ENCODE assay signal across 19 cellular contexts in genomic region chr2:10841547-10842219, GRCh38. TPM values are rescaled to one million over a fixed set of nuclear protein-coding genes. Genes with fewer than 3 reads are reported as not detected.
DNase-seq lines count a peak whose midpoint lies in the region; ATAC-seq, FAIRE-seq and TF ChIP-seq lines count a peak whose summit lies in the region.
"Had no signal": no experiment of that assay in that cellular context is flagged by ENCODE, and none has a peak within 500 bp of the region (broad histone marks: within the 10 kb centered on the region; RNA-seq: fewer than 3 reads in every experiment).

No MANE protein-coding gene starts in this region.

- H3K9me2 ChIP-seq in HCT116 (ENCODE audit: insufficient read depth) = no peaks in the 10 kb centered on the region

- H3K9me3 Mint-ChIP-seq in activated CD8-positive, alpha-beta T cell treated with anti-CD3 and anti-CD28 coated beads for 36 hours = peaks cover 24% of the 10 kb centered on the region

- no peaks in the 10 kb centered on the region for H4K20me1 ChIP-seq in HCT116 (ENCODE audit: insufficient read depth)

- no peak for DNase-seq in A549 (ENCODE audit: low read depth in 1 of 2, low spot score in 1 of 2)
- no peak for DNase-seq in HCT116 (ENCODE audit: low read depth, low spot score)
- DNase-seq in epithelial cell of prostate (ENCODE audit: low read depth, low spot score) = peak; percentile 27
- DNase-seq in stimulated activated CD4-positive, alpha-beta T cell treated with anti-CD3 and anti-CD28 coated beads, Interleukin-12 subunit alpha, Interleukin-12 subunit beta, amount 100 ng/mL, for 4 hours = no peak
- DNase-seq in activated CD8-positive, alpha-beta T cell treated with anti-CD3 and anti-CD28 coated beads for 36 hours = no peak
- DNase-seq: AML-193; Caco-2; CD4-positive, alpha-beta T cell; GDM1; GM23248; HCEC 1CT had no signal

- no peaks in the 10 kb centered on the region for H3K27me3 ChIP-seq in HCT116 (ENCODE audit: insufficient read depth, low read length)
- H3K27me3 ChIP-seq in subcutaneous abdominal adipose tissue (ENCODE audit: control insufficient read depth in 5 of 5, insufficient read depth in 4 of 5, low read length in 5 of 5) = peaks cover 5 to 18% (median 8%) of the 10 kb centered on the region in 5 donors

- RAD21 ChIA-PET in HCT116 (lab: Charles Lee; ENCODE audit: low non-redundant PET in 1 of 2, low total read pairs in 2 of 2, uncharacterized antibody in 2 of 2, unreplicated experiment in 2 of 2) = interaction anchor here in 1 of 2 experiments (0.5 kb wide), 1 partner anchor 89 kb away, joined by 3 read pairs; no protein-coding TSS in a partner anchor

- H3K4me2 ChIP-seq in A549 (no peak overlapping the region), HCT116 (ENCODE audit: low read length) (no peak overlapping the region)

- no peaks in the 10 kb centered on the region for H3K4me1 Mint-ChIP-seq in activated CD8-positive, alpha-beta T cell treated with anti-CD3 and anti-CD28 coated beads for 36 hours (ENCODE audit: low read depth)

- no peak overlapping the region for H3K4me3 Mint-ChIP-seq in activated CD8-positive, alpha-beta T cell treated with anti-CD3 and anti-CD28 coated beads for 36 hours
- H3K4me3 Mint-ChIP-seq: CD4-positive, alpha-beta T cell had no signal

- H3K9me3 ChIP-seq in A549 (peaks cover 24% of the 10 kb centered on the region), HCT116 (ENCODE audit: control insufficient read depth in 1 of 2, insufficient read depth in 1 of 2, low read depth in 1 of 2, low read length in 2 of 2) (peaks cover 12 to 25% of the 10 kb centered on the region in 2 experiments; a peak in 2 of 4 replicates), subcutaneous abdominal adipose tissue (ENCODE audit: control insufficient read depth in 5 of 5, low read length in 5 of 5) (peaks cover 11 to 31% (median 29%) of the 10 kb centered on the region in 5 donors)
- H3K9me3 ChIP-seq: Caco-2 had no signal

- no peak overlapping the region for H2AFZ ChIP-seq in HCT116 (ENCODE audit: low read depth, low read length, poor library complexity, severe bottlenecking)
- H2AFZ ChIP-seq: GM23248 had no signal

- H3K9ac ChIP-seq in HCT116 (ENCODE audit: low read length) (no peak overlapping the region), subcutaneous abdominal adipose tissue (ENCODE audit: low read length in 5 of 5) (no peak overlapping the region)
- H3K9ac ChIP-seq: GM23248 had no signal

- peaks cover 6% of the 10 kb centered on the region; the same call in 1 of the 3 replicates for H3K4me1 ChIP-seq in A549
- no peaks in the 10 kb centered on the region for H3K4me1 ChIP-seq in HCT116 (ENCODE audit: control insufficient read depth in 1 of 2, insufficient read depth in 2 of 2, low read length in 2 of 2)
- H3K4me1 ChIP-seq in subcutaneous abdominal adipose tissue (ENCODE audit: control insufficient read depth in 5 of 5, insufficient read depth in 5 of 5, low read length in 5 of 5) = peaks cover 0 to 6% (median 0%) of the 10 kb centered on the region in 5 donors

- no TSS peak for BruUV-seq in HCT116 (replicated peaks; lab: Mats Ljungman, UMichigan)

- no peak for TF ChIP-seq RAD21 in A549 (conservative IDR thresholded peaks at IDR 0.05 in 1 of 2, IDR thresholded peaks at IDR 0.05 in 1 of 2)
- TF ChIP-seq RAD21 in HCT116 (IDR thresholded peaks at IDR 0.05; ENCODE audit: low read depth) = no peak

- WGBS in A549 (ENCODE audit: missing lambda C conversion rate) = 6% methylated on average over 3 of the region's 3 CpGs

- ATAC-seq in A549 = no peak
- ATAC-seq in HCT116 = no peak
- no peak for ATAC-seq in activated CD8-positive, alpha-beta T cell treated with anti-CD3 and anti-CD28 coated beads for 36 hours

- intact Hi-C loops in HCT116 (cut with micrococcal nuclease) = no loop called here
- intact Hi-C loops in activated CD8-positive, alpha-beta T cell treated with anti-CD3 and anti-CD28 coated beads for 36 hours (cut with micrococcal nuclease) = no loop called here

- TF ChIP-seq POLR2A in A549 (IDR thresholded peaks at IDR 0.05; ENCODE audit: low read length) (no peak), HCT116 (IDR thresholded peaks at IDR 0.05; ENCODE audit: borderline replicate concordance, extremely low read depth, insufficient read depth, insufficient read length) (no peak)

- no peak for TF ChIP-seq EP300 in A549 (IDR thresholded peaks at IDR 0.05)

- TF ChIP-seq CTCF in A549 (IDR thresholded peaks at IDR 0.05) = no peak
- no peak for TF ChIP-seq CTCF in HCT116 (IDR thresholded peaks at IDR 0.05 in 2 of 3, conservative IDR thresholded peaks at IDR 0.05 in 1 of 3; ENCODE audit: borderline replicate concordance in 1 of 3, insufficient read depth in 1 of 3, low read depth in 2 of 3, low read length in 2 of 3)
- no peak for TF ChIP-seq CTCF in activated CD8-positive, alpha-beta T cell treated with anti-CD3 and anti-CD28 coated beads for 36 hours (IDR thresholded peaks at IDR 0.05)

- H3K36me3 Mint-ChIP-seq in activated CD8-positive, alpha-beta T cell treated with anti-CD3 and anti-CD28 coated beads for 36 hours (ENCODE audit: low read depth) = peaks cover 5% of the 10 kb centered on the region

- no peak for FAIRE-seq in A549 (lab: Jason Lieb, UNC)
- FAIRE-seq: A204.1, D721Med, GM12892, GM18507, H54, HTR-8/SVneo had no signal

- no peaks in the 10 kb centered on the region for H3K79me2 ChIP-seq in HCT116 (ENCODE audit: insufficient read depth, low read length)

- no peak overlapping the region for H3K4me3 ChIP-seq in A549
- no peak overlapping the region for H3K4me3 ChIP-seq in HCT116 (replicated peaks in 1 of 2; ENCODE audit: low read depth in 1 of 2, low read length in 2 of 2)
- peak overlapping the region in 4 of 5 donors; percentile 6 to 35 (median 7) for H3K4me3 ChIP-seq in subcutaneous abdominal adipose tissue (ENCODE audit: low read depth in 1 of 5, low read length in 5 of 5)
- H3K4me3 ChIP-seq: GM23248 had no signal

- peaks cover 12% of the 10 kb centered on the region for H3K27me3 Mint-ChIP-seq in activated CD8-positive, alpha-beta T cell treated with anti-CD3 and anti-CD28 coated beads for 36 hours

- CTCF ChIA-PET in A549 (lab: Yijun Ruan, JAX) = interaction anchor here (0.7 to 5.9 kb wide), 10 partner anchors 9 to 741 kb away, joined by 3 to 39 read pairs (median 4); a partner anchor contains a TSS
- CTCF ChIA-PET in HCT116 (lab: Charles Lee) = interaction anchor here (1.4 kb wide), 1 partner anchor 9 kb away, joined by 7 read pairs; no protein-coding TSS in a partner anchor
- CTCF ChIA-PET in activated CD8-positive, alpha-beta T cell treated with anti-CD3 and anti-CD28 coated beads for 36 hours (lab: Charles Lee) = interaction anchor here (0.7 to 3.2 kb wide), 5 partner anchors 9 to 291 kb away, joined by 3 to 28 read pairs (median 4); a partner anchor contains a TSS

- H3K36me3 ChIP-seq in HCT116 (ENCODE audit: control insufficient read depth in 1 of 2, insufficient read depth in 2 of 2, low read length in 2 of 2) = no peaks in the 10 kb centered on the region
- H3K36me3 ChIP-seq in subcutaneous abdominal adipose tissue (ENCODE audit: control insufficient read depth in 5 of 5, insufficient read depth in 5 of 5, low read length in 5 of 5) = no peaks in the 10 kb centered on the region

- POLR2A ChIA-PET in A549 (lab: Yijun Ruan, JAX) = no interaction called here
- POLR2A ChIA-PET in HCT116 (lab: Charles Lee) = no interaction called here
- POLR2A ChIA-PET in activated CD8-positive, alpha-beta T cell treated with anti-CD3 and anti-CD28 coated beads for 36 hours (lab: Charles Lee) = no interaction called here

- no peak overlapping the region for H3K27ac Mint-ChIP-seq in activated CD8-positive, alpha-beta T cell treated with anti-CD3 and anti-CD28 coated beads for 36 hours
- H3K27ac Mint-ChIP-seq: CD4-positive, alpha-beta T cell had no signal

- no peak overlapping the region for H3K27ac ChIP-seq in A549
- H3K27ac ChIP-seq in HCT116 (ENCODE audit: low read depth, low read length) = no peak overlapping the region
- H3K27ac ChIP-seq in epithelial cell of prostate = no peak overlapping the region
- H3K27ac ChIP-seq in subcutaneous abdominal adipose tissue (ENCODE audit: low read depth, low read length) = no peak overlapping the region
- H3K27ac ChIP-seq: C4-2B, GM23248 had no signal

TF ChIP-seq in A549, 52 proteins besides CTCF, POLR2A, EP300 and RAD21:
- TF ChIP-seq KDM1A (IDR thresholded peaks at IDR 0.05; ENCODE audit: low read depth) = 0 out of 2 replicates have a peak, but pooled peaks have one; percentile 51
- no peak for TF ChIP-seq KDM5A (IDR thresholded peaks at IDR 0.05)
- TF ChIP-seq JUN (IDR thresholded peaks at IDR 0.05) = no peak

TF ChIP-seq in HCT116, 20 proteins besides CTCF, POLR2A, EP300 and RAD21:
- TF ChIP-seq SIN3A (IDR thresholded peaks at IDR 0.05; ENCODE audit: low read depth) (no peak), CBX3 (IDR thresholded peaks at IDR 0.05; ENCODE audit: low read depth) (peak; percentile 95), EGR1 (IDR thresholded peaks at IDR 0.05; ENCODE audit: low read depth) (no peak), YY1 (IDR thresholded peaks at IDR 0.05; ENCODE audit: extremely low read depth, insufficient replicate concordance, low read depth, low read length) (no peak)

RNA-seq across cellular contexts. Expression of gene PDIA6, which starts 29.1 kb away (rescaled TPM):
- polyA plus RNA-seq in A549 (2011; rRNA removed) (292 and 442 TPM in 2 replicates), A549 (2017; fragmentation: RNase III; extraction: RNeasy Plus Mini Kit Qiagen cat#74134 plus additional on column Dnase treatment) (309 to 325 TPM (median 322 TPM) in 3 replicates)
- polyA plus RNA-seq in A549 (2012; cell fraction: cytosol; rRNA removed) = 170 and 188 TPM in 2 replicates
- 107 and 173 TPM in 2 replicates for polyA plus RNA-seq in A549 (2012; cell fraction: nucleus; rRNA removed)
- 98.3 and 120 TPM in 2 replicates for polyA minus RNA-seq in A549 (2011; rRNA and poly(A)+ RNA removed)
- total RNA-seq in HCT116 (2021; ENCODE audit: unreplicated experiment) = 149 TPM
- 122 and 137 TPM in 2 replicates for polyA plus RNA-seq in HCT116 (2012)
- 100 to 1,000 TPM; 146 to 150 TPM for total RNA-seq in activated CD8-positive, alpha-beta T cell treated with anti-CD3 and anti-CD28 coated beads for 36 hours

Comparison
In these comparisons a context has a peak if more than half of its experiments do, and no peak if none do; other contexts are left out.
1. H3K4me3 ChIP-seq: peak in subcutaneous abdominal adipose tissue (4 of 5); none in A549 (single experiment) and HCT116 (0 of 2).